ENCODE assay signal across 23 cellular contexts in genomic region chr7:38245409-38245982, GRCh38.
DNase-seq lines count a peak whose midpoint lies in the region; ATAC-seq, FAIRE-seq and TF ChIP-seq lines count a peak whose summit lies in the region.
"Had no signal": no experiment of that assay in that cellular context is flagged by ENCODE, and none has a peak within 500 bp of the region (broad histone marks: within the 10 kb centered on the region; RNA-seq: fewer than 3 reads in every experiment).

No MANE protein-coding gene starts in this region.

- peak overlapping the region; percentile 59 for H3K4me3 Mint-ChIP-seq in activated CD8-positive, alpha-beta memory T cell treated with anti-CD3 and anti-CD28 coated beads, Interleukin-2, amount 10 ng/mL, durations not matched to agents 7 days and 5 days
- H3K4me3 Mint-ChIP-seq in CD14-positive monocyte = no peak overlapping the region
- H3K4me3 Mint-ChIP-seq: activated CD4-positive, alpha-beta T cell treated with anti-CD3 and anti-CD28 coated beads, Interleukin-2, amount 10 ng/mL, durations not matched to agents 24 days and 14 days had no signal

- TF ChIP-seq CTCF in Loucy (conservative IDR thresholded peaks at IDR 0.05; ENCODE audit: low read length) (no peak), K562 (IDR thresholded peaks at IDR 0.05 in 2 of 3, conservative IDR thresholded peaks at IDR 0.05 in 1 of 3; ENCODE audit: insufficient read depth in 2 of 3, low read depth in 1 of 3, low read length in 3 of 3) (no peak), spleen (IDR thresholded peaks at IDR 0.05 in 8 of 11, conservative IDR thresholded peaks at IDR 0.05 in 3 of 11) (no peak), CD14-positive monocyte (IDR thresholded peaks at IDR 0.05) (no peak)

- peak overlapping the region; percentile 3 for H3K4me3 ChIP-seq in Loucy (ENCODE audit: low read length, poor library complexity, severe bottlenecking)
- H3K4me3 ChIP-seq in K562 = no peak overlapping the region
- H3K4me3 ChIP-seq in spleen = no peak overlapping the region
- H3K4me3 ChIP-seq: ascending aorta, HAP-1 had no signal

- POLR2A ChIA-PET in K562 (lab: Yijun Ruan, JAX) = no interaction called here

- intact Hi-C loops in K562 (cut with micrococcal nuclease) (no loop called here), spleen (cut with DNase I; ENCODE audit: low total_unique reads) (no loop called here), CD14-positive monocyte (cut with micrococcal nuclease) (no loop called here), sciatic nerve (cut with DNase I) (no loop called here)

- H3K79me2 ChIP-seq in Loucy (ENCODE audit: insufficient read depth, low read length) = peaks cover 70% of the 10 kb centered on the region
- H3K79me2 ChIP-seq in K562 (ENCODE audit: control insufficient read depth, insufficient read depth, low read length) = no peaks in the 10 kb centered on the region

- H3K4me1 ChIP-seq in Loucy (ENCODE audit: insufficient read depth, low read length, poor library complexity, severe bottlenecking) (peaks cover 27% of the 10 kb centered on the region), K562 (replicated peaks in 1 of 2; ENCODE audit: control insufficient read depth in 2 of 2, insufficient read depth in 2 of 2, low read length in 2 of 2) (no peaks in the 10 kb centered on the region), spleen (peaks cover 0 to 25% (median 0%) of the 10 kb centered on the region in 6 donors)
- H3K4me1 ChIP-seq: ascending aorta, BE2C, Caco-2 had no signal

- no peak for FAIRE-seq in K562 (lab: Jason Lieb, UNC)

- CTCF ChIA-PET in activated CD8-positive, alpha-beta memory T cell treated with anti-CD3 and anti-CD28 coated beads, Interleukin-2, amount 10 ng/mL, durations not matched to agents 7 days and 5 days (lab: Charles Lee) = interaction anchor here (1.1 to 1.2 kb wide), 2 partner anchors 28 to 30 kb away, joined by 3 read pairs; partner anchors contain the start of gene TARP
- CTCF ChIA-PET in K562 (lab: Yijun Ruan, JAX; ENCODE audit: low intra/inter-chr PET ratio) = no interaction called here

- H3K36me3 ChIP-seq in Loucy (ENCODE audit: insufficient read depth, low read length) (peaks cover 28% of the 10 kb centered on the region), K562 (ENCODE audit: control insufficient read depth, insufficient read depth, low read length) (no peaks in the 10 kb centered on the region), spleen (no peaks in the 10 kb centered on the region)
- H3K36me3 ChIP-seq: ascending aorta, BE2C, HAP-1 had no signal

- H3K36me3 Mint-ChIP-seq in activated CD8-positive, alpha-beta memory T cell treated with anti-CD3 and anti-CD28 coated beads, Interleukin-2, amount 10 ng/mL, durations not matched to agents 7 days and 5 days = peaks cover 84% of the 10 kb centered on the region
- peaks cover 6 to 7% of the 10 kb centered on the region in 2 donors for H3K36me3 Mint-ChIP-seq in CD14-positive monocyte

- H3K9me2 ChIP-seq in Loucy (replicated peaks; ENCODE audit: low read depth, low read length) = no peaks in the 10 kb centered on the region

- no peak for TF ChIP-seq EP300 in K562 (IDR thresholded peaks at IDR 0.05; ENCODE audit: low read length)

- no peaks in the 10 kb centered on the region for H3K9me1 ChIP-seq in K562 (ENCODE audit: control insufficient read depth, insufficient read depth, low read length)

- DNase-seq in activated CD8-positive, alpha-beta memory T cell treated with anti-CD3 and anti-CD28 coated beads, Interleukin-2, amount 10 ng/mL, durations not matched to agents 7 days and 5 days = peak; percentile 68
- DNase-seq in activated CD8-positive, alpha-beta memory T cell treated with anti-CD3 and anti-CD28 coated beads for 24 hours = no peak
- no peak for DNase-seq in K562 (ENCODE audit: extremely low read depth in 1 of 4, low spot score in 3 of 4)
- no peak for DNase-seq in spleen
- no peak for DNase-seq in CD14-positive monocyte (ENCODE audit: low spot score)
- DNase-seq in cerebellar cortex (ENCODE audit: low spot score) = no peak
- no peak for DNase-seq in sciatic nerve (ENCODE audit: low spot score)
- DNase-seq: activated CD4-positive, alpha-beta T cell treated with anti-CD3 and anti-CD28 coated beads, Interleukin-2, amount 10 ng/mL, durations not matched to agents 24 days and 14 days; activated naive CD4-positive, alpha-beta T cell treated with anti-CD3 and anti-CD28 coated beads, Interleukin-2, amount 50 U/mL, for 16 hours; BE2C; Caco-2; caudate nucleus; dermis blood vessel endothelial cell; Karpas-422; mammary epithelial cell; NCI-H1694; NCI-H2171 treated with DMSO at 0.1 percent for 48 hours; NCI-H526 had no signal

- no peak overlapping the region for H3K9ac ChIP-seq in Loucy (ENCODE audit: low read depth, low read length, poor library complexity, severe bottlenecking)
- H3K9ac ChIP-seq in K562 (ENCODE audit: insufficient read depth in 1 of 2, low read depth in 2 of 2, low read length in 2 of 2) = no peak overlapping the region

- H2AFZ ChIP-seq in Loucy (ENCODE audit: low read length) = no peak overlapping the region
- H2AFZ ChIP-seq in K562 (ENCODE audit: low read depth, low read length) = peak overlapping the region; percentile 64

- no peaks in the 10 kb centered on the region for H3K27me3 Mint-ChIP-seq in activated CD8-positive, alpha-beta memory T cell treated with anti-CD3 and anti-CD28 coated beads, Interleukin-2, amount 10 ng/mL, durations not matched to agents 7 days and 5 days
- H3K27me3 Mint-ChIP-seq in CD14-positive monocyte (ENCODE audit: low read depth in 3 of 3) = no peaks in the 10 kb centered on the region

- H3K27ac ChIP-seq in K562 (ENCODE audit: extremely low read depth, low read depth, low read length) = peak overlapping the region; percentile 25; the same call in 1 of the 3 replicates
- peak overlapping the region in 5 of 8 donors; percentile 16 to 60 (median 47) for H3K27ac ChIP-seq in spleen
- H3K27ac ChIP-seq: ascending aorta had no signal

- peak; percentile 68 for ATAC-seq in activated CD8-positive, alpha-beta memory T cell treated with anti-CD3 and anti-CD28 coated beads, Interleukin-2, amount 10 ng/mL, durations not matched to agents 7 days and 5 days
- ATAC-seq in K562 (peak; percentile 62), sciatic nerve (no peak)
- ATAC-seq: SK-N-SH treated with all-trans-retinoic acid at 6 μM for 48 hours had no signal

- H4K20me1 ChIP-seq in Loucy (ENCODE audit: insufficient read depth, low read length, poor library complexity, severe bottlenecking) (no peaks in the 10 kb centered on the region), K562 (replicated peaks; ENCODE audit: control insufficient read depth, insufficient read depth, low read length) (no peaks in the 10 kb centered on the region)

- peak overlapping the region; percentile 37 for H3K4me2 ChIP-seq in Loucy (ENCODE audit: low read depth, low read length, poor library complexity, severe bottlenecking)
- H3K4me2 ChIP-seq in K562 (ENCODE audit: insufficient read depth, low read length) = no peak overlapping the region; the same call in 1 of the 2 replicates

- peak overlapping the region; percentile 87 for H3K27ac Mint-ChIP-seq in activated CD8-positive, alpha-beta memory T cell treated with anti-CD3 and anti-CD28 coated beads, Interleukin-2, amount 10 ng/mL, durations not matched to agents 7 days and 5 days
- no peak overlapping the region for H3K27ac Mint-ChIP-seq in CD14-positive monocyte
- H3K27ac Mint-ChIP-seq: activated CD4-positive, alpha-beta T cell treated with anti-CD3 and anti-CD28 coated beads, Interleukin-2, amount 10 ng/mL, durations not matched to agents 24 days and 14 days; progenitor cell of endocrine pancreas had no signal

- H3F3A ChIP-seq in Loucy (ENCODE audit: low read depth) = no peaks in the 10 kb centered on the region

- in situ Hi-C loops in K562 (cut with MboI) = no loop called here

- 0% methylated on average over 3 of the region's 3 CpGs for WGBS in K562 (ENCODE audit: insufficient coverage, low coverage, missing lambda C conversion rate)
- WGBS in spleen, 5 donors = 73 to 86% (median 79%) methylated on average over 3 of the region's 3 CpGs

- BruUV-seq in K562 (replicated peaks; lab: Mats Ljungman, UMichigan) = no TSS peak

- H3K9me3 Mint-ChIP-seq in activated CD8-positive, alpha-beta memory T cell treated with anti-CD3 and anti-CD28 coated beads, Interleukin-2, amount 10 ng/mL, durations not matched to agents 7 days and 5 days (ENCODE audit: low read depth) = no peaks in the 10 kb centered on the region
- H3K9me3 Mint-ChIP-seq in CD14-positive monocyte = no peaks in the 10 kb centered on the region
- H3K9me3 Mint-ChIP-seq: activated CD4-positive, alpha-beta T cell treated with anti-CD3 and anti-CD28 coated beads, Interleukin-2, amount 10 ng/mL, durations not matched to agents 24 days and 14 days had no signal

- peaks cover 60% of the 10 kb centered on the region for H3K4me1 Mint-ChIP-seq in activated CD8-positive, alpha-beta memory T cell treated with anti-CD3 and anti-CD28 coated beads, Interleukin-2, amount 10 ng/mL, durations not matched to agents 7 days and 5 days
- H3K4me1 Mint-ChIP-seq in CD14-positive monocyte = peaks cover 16% of the 10 kb centered on the region

- TF ChIP-seq RAD21 in K562 (CRISPR knock-in tag; conservative IDR thresholded peaks at IDR 0.05 in 1 of 2, IDR thresholded peaks at IDR 0.05 in 1 of 2) = no peak

- H3K27me3 ChIP-seq in Loucy (ENCODE audit: insufficient read depth, low read length, poor library complexity, severe bottlenecking) (no peaks in the 10 kb centered on the region), K562 (ENCODE audit: control insufficient read depth in 2 of 2, insufficient read depth in 2 of 2, low read length in 2 of 2) (peaks cover 3 to 7% of the 10 kb centered on the region in 2 experiments; a peak in 3 of 5 replicates), spleen (replicated peaks in 1 of 7) (no peaks in the 10 kb centered on the region)
- H3K27me3 ChIP-seq: ascending aorta had no signal

- TF ChIP-seq POLR2A in K562 (conservative IDR thresholded peaks at IDR 0.05) = no peak
- TF ChIP-seq POLR2A in spleen (IDR thresholded peaks at IDR 0.05) = no peak

- no peaks in the 10 kb centered on the region for H3K9me3 ChIP-seq in Loucy (ENCODE audit: insufficient read depth, low read depth, low read length)
- no peaks in the 10 kb centered on the region for H3K9me3 ChIP-seq in K562 (replicated peaks; ENCODE audit: control insufficient read depth, insufficient read depth, low read depth, low read length)
- no peaks in the 10 kb centered on the region for H3K9me3 ChIP-seq in spleen
- H3K9me3 ChIP-seq: ascending aorta, BE2C, Caco-2, HAP-1 had no signal

TF ChIP-seq in K562, 482 proteins besides CTCF, POLR2A, EP300 and RAD21 (continues in another document):
- TF ChIP-seq ID3 (CRISPR knock-in tag; IDR thresholded peaks at IDR 0.05) (no peak), ID3 (tag; IDR thresholded peaks at IDR 0.05) (no peak), ZBTB1 (CRISPR knock-in tag; IDR thresholded peaks at IDR 0.05; ENCODE audit: borderline replicate concordance, low read depth) (no peak), CBX8 (IDR thresholded peaks at IDR 0.05; ENCODE audit: borderline replicate concordance, extremely low read depth, low read depth, low read length, poor library complexity, severe bottlenecking) (peak; percentile 30)
